ENCODE assay signal across 1 cellular context in the genomic region with DNA sequence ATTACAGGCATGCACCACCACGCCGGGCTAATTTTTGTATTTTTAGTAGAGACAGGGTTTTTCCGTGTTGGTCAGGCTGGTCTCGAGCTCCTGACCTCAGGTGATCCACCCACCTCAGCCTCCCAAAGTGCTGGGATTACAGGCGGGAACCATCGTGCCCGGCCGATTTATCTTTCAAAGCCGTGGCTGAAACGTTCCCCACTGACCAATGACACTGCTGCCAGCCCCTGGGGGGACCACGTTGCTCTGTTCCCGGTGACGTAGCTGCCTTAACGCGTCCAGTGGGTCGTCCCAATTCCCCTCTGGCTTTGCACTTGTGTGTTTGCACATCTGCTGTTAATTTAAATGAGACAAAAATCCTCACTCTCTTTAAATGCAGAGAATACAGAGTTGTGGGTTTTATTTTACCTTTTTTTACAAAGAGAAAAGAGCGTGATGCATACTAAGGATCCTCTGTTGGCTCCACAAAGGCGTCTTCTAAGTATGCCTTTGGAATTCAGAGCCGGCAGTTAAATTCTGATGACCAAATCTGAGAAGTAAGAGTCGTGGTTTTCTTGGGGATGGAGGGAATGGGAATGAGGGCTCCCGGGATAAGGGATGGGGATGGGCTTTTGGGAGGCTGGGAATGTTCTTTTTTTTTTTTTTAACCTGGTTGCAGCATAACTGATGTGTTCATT.
TF ChIP-seq lines count a peak whose summit lies in the region.

No MANE protein-coding gene starts in this region.

TF ChIP-seq in HepG2, 621 proteins besides CTCF, POLR2A, EP300 and RAD21:
- TF ChIP-seq, protein P1, sequence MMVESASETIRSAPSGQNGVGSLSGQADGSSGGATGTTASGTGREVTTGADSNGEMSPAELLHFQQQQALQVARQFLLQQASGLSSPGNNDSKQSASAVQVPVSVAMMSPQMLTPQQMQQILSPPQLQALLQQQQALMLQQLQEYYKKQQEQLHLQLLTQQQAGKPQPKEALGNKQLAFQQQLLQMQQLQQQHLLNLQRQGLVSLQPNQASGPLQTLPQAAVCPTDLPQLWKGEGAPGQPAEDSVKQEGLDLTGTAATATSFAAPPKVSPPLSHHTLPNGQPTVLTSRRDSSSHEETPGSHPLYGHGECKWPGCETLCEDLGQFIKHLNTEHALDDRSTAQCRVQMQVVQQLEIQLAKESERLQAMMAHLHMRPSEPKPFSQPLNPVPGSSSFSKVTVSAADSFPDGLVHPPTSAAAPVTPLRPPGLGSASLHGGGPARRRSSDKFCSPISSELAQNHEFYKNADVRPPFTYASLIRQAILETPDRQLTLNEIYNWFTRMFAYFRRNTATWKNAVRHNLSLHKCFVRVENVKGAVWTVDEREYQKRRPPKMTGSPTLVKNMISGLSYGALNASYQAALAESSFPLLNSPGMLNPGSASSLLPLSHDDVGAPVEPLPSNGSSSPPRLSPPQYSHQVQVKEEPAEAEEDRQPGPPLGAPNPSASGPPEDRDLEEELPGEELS (CRISPR knock-in tag; IDR thresholded peaks at IDR 0.05), result no peak
- TF ChIP-seq IRF2 (CRISPR knock-in tag; IDR thresholded peaks at IDR 0.05) (no peak), NRL (CRISPR knock-in tag; IDR thresholded peaks at IDR 0.05; ENCODE audit: borderline replicate concordance) (no peak), ZNF205 (CRISPR knock-in tag; IDR thresholded peaks at IDR 0.05) (no peak), ZNF7 (CRISPR knock-in tag; IDR thresholded peaks at IDR 0.05) (no peak), MYNN (CRISPR knock-in tag; IDR thresholded peaks at IDR 0.05; ENCODE audit: low read depth) (no peak), CBX2 (IDR thresholded peaks at IDR 0.05; ENCODE audit: low read depth, low read length) (no peak), CBX2 (CRISPR knock-in tag; IDR thresholded peaks at IDR 0.05; ENCODE audit: low read depth) (no peak), ZNF292 (CRISPR knock-in tag; IDR thresholded peaks at IDR 0.05; ENCODE audit: borderline replicate concordance, low read depth) (no peak), ZFYVE20 (CRISPR knock-in tag; IDR thresholded peaks at IDR 0.05; ENCODE audit: borderline replicate concordance, low read depth) (no peak), ZNF792 (CRISPR knock-in tag; IDR thresholded peaks at IDR 0.05) (no peak), ZNF253 (CRISPR knock-in tag; IDR thresholded peaks at IDR 0.05; ENCODE audit: borderline replicate concordance) (no peak), PITX1 (CRISPR knock-in tag; IDR thresholded peaks at IDR 0.05) (no peak), SMYD3 (CRISPR knock-in tag; IDR thresholded peaks at IDR 0.05) (no peak), ISL2 (CRISPR knock-in tag; IDR thresholded peaks at IDR 0.05) (no peak), MAFK (conservative IDR thresholded peaks at IDR 0.05 in 1 of 2, IDR thresholded peaks at IDR 0.05 in 1 of 2; ENCODE audit: low read length in 2 of 2) (no peak), KAT2B (IDR thresholded peaks at IDR 0.05; ENCODE audit: borderline replicate concordance, low read depth, low read length) (no peak)
- TF ChIP-seq, protein P2, sequence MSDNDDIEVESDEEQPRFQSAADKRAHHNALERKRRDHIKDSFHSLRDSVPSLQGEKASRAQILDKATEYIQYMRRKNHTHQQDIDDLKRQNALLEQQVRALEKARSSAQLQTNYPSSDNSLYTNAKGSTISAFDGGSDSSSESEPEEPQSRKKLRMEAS (IDR thresholded peaks at IDR 0.05), result no peak
- TF ChIP-seq, protein P3, sequence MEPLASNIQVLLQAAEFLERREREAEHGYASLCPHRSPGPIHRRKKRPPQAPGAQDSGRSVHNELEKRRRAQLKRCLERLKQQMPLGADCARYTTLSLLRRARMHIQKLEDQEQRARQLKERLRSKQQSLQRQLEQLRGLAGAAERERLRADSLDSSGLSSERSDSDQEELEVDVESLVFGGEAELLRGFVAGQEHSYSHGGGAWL (CRISPR knock-in tag; IDR thresholded peaks at IDR 0.05), result no peak
- TF ChIP-seq, protein P4, sequence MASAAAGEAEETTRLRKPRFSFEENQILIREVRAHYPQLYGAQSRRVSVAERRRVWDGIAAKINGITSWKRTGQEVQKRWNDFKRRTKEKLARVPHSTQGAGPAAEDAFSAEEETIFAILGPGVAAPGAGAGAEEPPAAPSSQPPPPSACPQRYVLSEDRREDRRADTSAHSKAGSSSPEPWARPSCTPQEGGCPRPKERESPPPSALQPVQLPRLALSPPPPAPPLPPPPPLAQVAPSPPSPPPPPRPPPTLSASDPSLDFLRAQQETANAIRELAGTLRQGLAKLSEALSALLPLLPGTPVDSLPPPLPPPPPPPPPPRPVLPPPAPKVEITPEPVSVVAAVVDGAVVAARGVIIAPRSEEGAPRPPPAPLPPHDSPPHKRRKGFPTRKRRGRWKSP (CRISPR knock-in tag; IDR thresholded peaks at IDR 0.05), result no peak
- TF ChIP-seq, protein P5, sequence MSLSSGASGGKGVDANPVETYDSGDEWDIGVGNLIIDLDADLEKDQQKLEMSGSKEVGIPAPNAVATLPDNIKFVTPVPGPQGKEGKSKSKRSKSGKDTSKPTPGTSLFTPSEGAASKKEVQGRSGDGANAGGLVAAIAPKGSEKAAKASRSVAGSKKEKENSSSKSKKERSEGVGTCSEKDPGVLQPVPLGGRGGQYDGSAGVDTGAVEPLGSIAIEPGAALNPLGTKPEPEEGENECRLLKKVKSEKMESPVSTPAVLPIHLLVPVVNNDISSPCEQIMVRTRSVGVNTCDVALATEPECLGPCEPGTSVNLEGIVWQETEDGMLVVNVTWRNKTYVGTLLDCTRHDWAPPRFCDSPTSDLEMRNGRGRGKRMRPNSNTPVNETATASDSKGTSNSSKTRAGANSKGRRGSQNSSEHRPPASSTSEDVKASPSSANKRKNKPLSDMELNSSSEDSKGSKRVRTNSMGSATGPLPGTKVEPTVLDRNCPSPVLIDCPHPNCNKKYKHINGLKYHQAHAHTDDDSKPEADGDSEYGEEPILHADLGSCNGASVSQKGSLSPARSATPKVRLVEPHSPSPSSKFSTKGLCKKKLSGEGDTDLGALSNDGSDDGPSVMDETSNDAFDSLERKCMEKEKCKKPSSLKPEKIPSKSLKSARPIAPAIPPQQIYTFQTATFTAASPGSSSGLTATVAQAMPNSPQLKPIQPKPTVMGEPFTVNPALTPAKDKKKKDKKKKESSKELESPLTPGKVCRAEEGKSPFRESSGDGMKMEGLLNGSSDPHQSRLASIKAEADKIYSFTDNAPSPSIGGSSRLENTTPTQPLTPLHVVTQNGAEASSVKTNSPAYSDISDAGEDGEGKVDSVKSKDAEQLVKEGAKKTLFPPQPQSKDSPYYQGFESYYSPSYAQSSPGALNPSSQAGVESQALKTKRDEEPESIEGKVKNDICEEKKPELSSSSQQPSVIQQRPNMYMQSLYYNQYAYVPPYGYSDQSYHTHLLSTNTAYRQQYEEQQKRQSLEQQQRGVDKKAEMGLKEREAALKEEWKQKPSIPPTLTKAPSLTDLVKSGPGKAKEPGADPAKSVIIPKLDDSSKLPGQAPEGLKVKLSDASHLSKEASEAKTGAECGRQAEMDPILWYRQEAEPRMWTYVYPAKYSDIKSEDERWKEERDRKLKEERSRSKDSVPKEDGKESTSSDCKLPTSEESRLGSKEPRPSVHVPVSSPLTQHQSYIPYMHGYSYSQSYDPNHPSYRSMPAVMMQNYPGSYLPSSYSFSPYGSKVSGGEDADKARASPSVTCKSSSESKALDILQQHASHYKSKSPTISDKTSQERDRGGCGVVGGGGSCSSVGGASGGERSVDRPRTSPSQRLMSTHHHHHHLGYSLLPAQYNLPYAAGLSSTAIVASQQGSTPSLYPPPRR (CRISPR knock-in tag; IDR thresholded peaks at IDR 0.05; ENCODE audit: borderline replicate concordance), result no peak
